3 cellular contexts compared by ENCODE assay signal in genomic region chr10:117152668-117153067, GRCh38.
A peak's percentile ranks its signal among the peaks of the same experiment; 100 is the strongest.
TF ChIP-seq lines count a peak whose summit lies in the region.

No MANE protein-coding gene starts in this region.

TF ChIP-seq in A549, 52 proteins besides CTCF, POLR2A, EP300 and RAD21:
- TF ChIP-seq SREBF2 (IDR thresholded peaks at IDR 0.05), result no peak
- no peak for TF ChIP-seq JUNB (IDR thresholded peaks at IDR 0.05)
- TF ChIP-seq CBX8 (IDR thresholded peaks at IDR 0.05), result no peak
- TF ChIP-seq ZNF302 (CRISPR knock-in tag; IDR thresholded peaks at IDR 0.05), result no peak
- no peak for TF ChIP-seq PHF8 (IDR thresholded peaks at IDR 0.05; ENCODE audit: borderline replicate concordance, low read depth)
- TF ChIP-seq EHMT2 (IDR thresholded peaks at IDR 0.05; ENCODE audit: low read depth), result no peak
- no peak for TF ChIP-seq NPAS2 (CRISPR knock-in tag; IDR thresholded peaks at IDR 0.05; ENCODE audit: borderline replicate concordance)
- no peak for TF ChIP-seq MYC (IDR thresholded peaks at IDR 0.05; ENCODE audit: borderline replicate concordance, low read length)
- no peak for TF ChIP-seq HMGXB4 (CRISPR knock-in tag; IDR thresholded peaks at IDR 0.05; ENCODE audit: borderline replicate concordance)
TF ChIP-seq in A549: peak in this region for 0.

TF ChIP-seq in IMR-90, 13 proteins besides CTCF, POLR2A, EP300 and RAD21:
- TF ChIP-seq NFE2L2 (IDR thresholded peaks at IDR 0.05; ENCODE audit: low read depth, low read length) (no peak), RCOR1 (IDR thresholded peaks at IDR 0.05; ENCODE audit: insufficient replicate concordance, low read length) (no peak)

TF ChIP-seq in WTC11, 78 proteins besides CTCF, POLR2A, EP300 and RAD21:
- TF ChIP-seq, protein P1, sequence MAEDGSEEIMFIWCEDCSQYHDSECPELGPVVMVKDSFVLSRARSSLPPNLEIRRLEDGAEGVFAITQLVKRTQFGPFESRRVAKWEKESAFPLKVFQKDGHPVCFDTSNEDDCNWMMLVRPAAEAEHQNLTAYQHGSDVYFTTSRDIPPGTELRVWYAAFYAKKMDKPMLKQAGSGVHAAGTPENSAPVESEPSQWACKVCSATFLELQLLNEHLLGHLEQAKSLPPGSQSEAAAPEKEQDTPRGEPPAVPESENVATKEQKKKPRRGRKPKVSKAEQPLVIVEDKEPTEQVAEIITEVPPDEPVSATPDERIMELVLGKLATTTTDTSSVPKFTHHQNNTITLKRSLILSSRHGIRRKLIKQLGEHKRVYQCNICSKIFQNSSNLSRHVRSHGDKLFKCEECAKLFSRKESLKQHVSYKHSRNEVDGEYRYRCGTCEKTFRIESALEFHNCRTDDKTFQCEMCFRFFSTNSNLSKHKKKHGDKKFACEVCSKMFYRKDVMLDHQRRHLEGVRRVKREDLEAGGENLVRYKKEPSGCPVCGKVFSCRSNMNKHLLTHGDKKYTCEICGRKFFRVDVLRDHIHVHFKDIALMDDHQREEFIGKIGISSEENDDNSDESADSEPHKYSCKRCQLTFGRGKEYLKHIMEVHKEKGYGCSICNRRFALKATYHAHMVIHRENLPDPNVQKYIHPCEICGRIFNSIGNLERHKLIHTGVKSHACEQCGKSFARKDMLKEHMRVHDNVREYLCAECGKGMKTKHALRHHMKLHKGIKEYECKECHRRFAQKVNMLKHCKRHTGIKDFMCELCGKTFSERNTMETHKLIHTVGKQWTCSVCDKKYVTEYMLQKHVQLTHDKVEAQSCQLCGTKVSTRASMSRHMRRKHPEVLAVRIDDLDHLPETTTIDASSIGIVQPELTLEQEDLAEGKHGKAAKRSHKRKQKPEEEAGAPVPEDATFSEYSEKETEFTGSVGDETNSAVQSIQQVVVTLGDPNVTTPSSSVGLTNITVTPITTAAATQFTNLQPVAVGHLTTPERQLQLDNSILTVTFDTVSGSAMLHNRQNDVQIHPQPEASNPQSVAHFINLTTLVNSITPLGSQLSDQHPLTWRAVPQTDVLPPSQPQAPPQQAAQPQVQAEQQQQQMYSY (CRISPR knock-in tag; IDR thresholded peaks at IDR 0.05), result peak; percentile 31; the same call in 1 of the 2 replicates
- TF ChIP-seq JAZF1 (CRISPR knock-in tag; IDR thresholded peaks at IDR 0.05), result no peak
- TF ChIP-seq RELA (CRISPR knock-in tag; IDR thresholded peaks at IDR 0.05; ENCODE audit: borderline replicate concordance), result no peak
- TF ChIP-seq GTF2I (CRISPR knock-in tag; conservative IDR thresholded peaks at IDR 0.05), result no peak
TF ChIP-seq in WTC11: peak in this region for 1.
